Comparison of ENCODE assay signal across 16 cellular contexts in the genomic region with DNA sequence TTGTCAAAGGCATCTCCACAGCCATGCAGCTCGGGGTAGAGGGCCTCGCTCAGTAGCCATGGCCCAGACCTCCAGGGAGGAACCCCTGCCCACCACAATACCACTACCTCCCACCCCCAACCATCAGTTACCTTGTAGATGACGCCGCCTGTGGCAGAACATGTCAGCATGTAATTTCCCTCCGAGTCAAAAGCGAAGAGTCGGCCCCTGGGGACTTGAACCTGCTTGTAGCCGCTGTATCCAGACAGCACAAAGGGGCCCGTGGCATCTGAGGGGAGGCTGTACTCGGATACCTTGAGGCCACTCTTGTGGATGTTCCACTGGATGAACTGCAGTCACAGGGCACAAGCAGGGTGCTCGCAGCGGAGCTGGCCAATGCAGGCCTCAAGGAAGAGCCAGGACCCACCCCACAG. TPM values are rescaled to one million over a fixed set of nuclear protein-coding genes. Genes with fewer than 3 reads are reported as not detected.
A peak's percentile ranks its signal among the peaks of the same experiment; 100 is the strongest.
DNase-seq lines count a peak whose midpoint lies in the region; ATAC-seq, FAIRE-seq and TF ChIP-seq lines count a peak whose summit lies in the region.
"Had no signal": no experiment of that assay in that cellular context is flagged by ENCODE, and none has a peak within 500 bp of the region (broad histone marks: within the 10 kb centered on the region; RNA-seq: fewer than 3 reads in every experiment).

No MANE protein-coding gene starts in this region.

- peak; percentile 87 for FAIRE-seq in GM12892 (lab: Jason Lieb, UNC)
- FAIRE-seq: H1 had no signal

- peaks cover 12% of the 10 kb centered on the region for H3K36me3 ChIP-seq in H7 (replicated peaks; ENCODE audit: control insufficient read depth, insufficient read depth, low read length)
- H3K36me3 ChIP-seq: neural progenitor cell had no signal

- in situ Hi-C loops in GM18951 (cut with MboI; ENCODE audit: low sequenced_read_pairs, unreplicated experiment): no loop called here

- TF ChIP-seq POLR2A in GM12892 (IDR thresholded peaks at IDR 0.05; ENCODE audit: low read depth, low read length) (peak; percentile 72), GM18951 (IDR thresholded peaks at IDR 0.05; ENCODE audit: extremely low read depth, insufficient read depth, insufficient read length) (peak; percentile 32)

- TF ChIP-seq CTCF in RWPE1 (conservative IDR thresholded peaks at IDR 0.05; ENCODE audit: low read depth): no peak

- CTCF ChIA-PET in RWPE1 (lab: Yijun Ruan, JAX): interaction anchor here (0.5 kb wide), 1 partner anchor 10 kb away, joined by 3 read pairs; no protein-coding TSS in a partner anchor

- peak; percentile 51 for DNase-seq in GM12892 (ENCODE audit: insufficient read length)
- DNase-seq in H7: no peak
- DNase-seq in hypothalamus (lab: John Stamatoyannopoulos, UW): no peak
- no peak for DNase-seq in RWPE1 (ENCODE audit: low spot score)
- DNase-seq in globus pallidus (ENCODE audit: low spot score): no peak
- DNase-seq: Calu3, caudate nucleus, kidney glomerular epithelial cell, substantia nigra had no signal

- H3K27me3 ChIP-seq in H7 (ENCODE audit: control insufficient read depth, insufficient read depth, low read length): no peaks in the 10 kb centered on the region
- H3K27me3 ChIP-seq: neural progenitor cell had no signal

- POLR2A ChIA-PET in RWPE1 (lab: Yijun Ruan, JAX; ENCODE audit: low non-redundant PET): no interaction called here

- H3K27ac ChIP-seq in RWPE1: no peak overlapping the region
- H3K27ac ChIP-seq: neural progenitor cell had no signal

- no peak overlapping the region for H3K4me3 ChIP-seq in H7 (ENCODE audit: insufficient read depth, low read depth, low read length)
- H3K4me3 ChIP-seq: neural progenitor cell had no signal

- ATAC-seq in HG02610 (IDR thresholded peaks at IDR 0.05; ENCODE audit: unreplicated experiment) (peak; percentile 76), HG03558 (IDR thresholded peaks at IDR 0.05; ENCODE audit: extremely low read depth, unreplicated experiment) (peak; percentile 56)

RNA-seq across cellular contexts. Expression of gene CYREN, which starts 16.3 kb away (rescaled TPM):
- polyA plus RNA-seq in GM12892 (2012; ENCODE audit: missing spikeins): 56.2 TPM
- 36.2 and 41.1 TPM in 2 replicates for total RNA-seq in H7 (2014; rRNA removed; shearing (Covaris generic))

RNA-seq across cellular contexts. Expression of gene WDR91, which starts 24.5 kb away (rescaled TPM):
- 28.0 TPM for polyA plus RNA-seq in GM12892 (2012; ENCODE audit: missing spikeins)
- total RNA-seq in H7 (2014; rRNA removed; shearing (Covaris generic)): 9.1 and 17.4 TPM in 2 replicates

RNA-seq across cellular contexts. Expression of gene TMEM140, which starts 39.0 kb away (rescaled TPM):
- polyA plus RNA-seq in GM12892 (2012; ENCODE audit: missing spikeins): 16.2 TPM
- not detected in 2 replicates for total RNA-seq in H7 (2014; rRNA removed; shearing (Covaris generic))
- total RNA-seq: H1 had no signal
- polyA plus RNA-seq: H1 had no signal

RNA-seq across cellular contexts. Expression of gene STRA8, which starts 46.8 kb away (rescaled TPM):
- not detected for polyA plus RNA-seq in GM12892 (2012; ENCODE audit: missing spikeins)
- total RNA-seq in H7 (2014; rRNA removed; shearing (Covaris generic)): not detected in 2 replicates
- total RNA-seq: Calu3, fibroblast of lung, H1, LHCN-M2 had no signal
- polyA plus RNA-seq: fibroblast of lung, H1 had no signal
